In the genomic region with DNA sequence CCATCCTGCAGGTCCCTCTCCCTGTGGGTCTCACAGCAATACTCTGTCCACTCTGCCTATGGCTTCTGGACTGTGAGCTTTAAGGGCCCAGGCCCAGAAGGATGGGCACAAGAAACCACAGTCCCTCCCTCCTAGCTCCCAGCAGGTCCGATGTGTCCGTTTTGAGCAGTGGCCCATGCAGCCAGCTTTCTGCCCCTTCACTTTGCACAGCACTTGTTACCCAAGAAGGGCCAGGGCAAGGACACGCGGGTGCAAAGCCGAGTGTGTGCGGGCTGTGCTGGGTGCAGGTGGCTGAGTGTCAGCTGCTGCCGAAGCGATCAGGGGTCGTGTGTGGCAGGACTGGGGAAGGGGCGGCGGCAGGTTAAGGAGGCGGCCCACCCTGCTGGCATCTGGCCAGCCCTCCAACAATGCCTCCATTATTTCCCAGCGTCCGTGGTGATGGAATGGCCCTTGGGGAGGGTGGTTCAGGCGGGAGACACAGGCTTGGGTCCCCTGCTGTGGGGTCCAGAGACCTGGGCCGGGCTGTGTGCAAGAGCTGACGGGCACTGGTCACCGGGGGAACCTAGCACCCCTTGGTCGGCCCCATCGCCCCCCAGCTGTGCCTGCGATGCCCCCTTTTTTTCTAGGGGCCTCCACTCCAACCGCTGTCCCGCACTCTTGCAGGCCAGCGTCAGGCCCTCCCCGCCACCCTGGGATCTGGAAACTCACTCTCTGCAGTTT, we compare ENCODE assay signal across 3 cellular contexts.
TF ChIP-seq lines count a peak whose summit lies in the region.

No MANE protein-coding gene starts in this region.

TF ChIP-seq in SK-N-SH treated with all-trans-retinoic acid at 6 μM for 48 hours, 23 proteins besides CTCF, POLR2A, EP300 and RAD21 (continued from another document):
- TF ChIP-seq, protein P1, sequence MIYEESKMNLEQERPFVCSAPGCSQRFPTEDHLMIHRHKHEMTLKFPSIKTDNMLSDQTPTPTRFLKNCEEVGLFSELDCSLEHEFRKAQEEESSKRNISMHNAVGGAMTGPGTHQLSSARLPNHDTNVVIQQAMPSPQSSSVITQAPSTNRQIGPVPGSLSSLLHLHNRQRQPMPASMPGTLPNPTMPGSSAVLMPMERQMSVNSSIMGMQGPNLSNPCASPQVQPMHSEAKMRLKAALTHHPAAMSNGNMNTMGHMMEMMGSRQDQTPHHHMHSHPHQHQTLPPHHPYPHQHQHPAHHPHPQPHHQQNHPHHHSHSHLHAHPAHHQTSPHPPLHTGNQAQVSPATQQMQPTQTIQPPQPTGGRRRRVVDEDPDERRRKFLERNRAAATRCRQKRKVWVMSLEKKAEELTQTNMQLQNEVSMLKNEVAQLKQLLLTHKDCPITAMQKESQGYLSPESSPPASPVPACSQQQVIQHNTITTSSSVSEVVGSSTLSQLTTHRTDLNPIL (CRISPR knock-in tag; IDR thresholded peaks at IDR 0.05; ENCODE audit: low read depth) = no peak
- TF ChIP-seq ZFP3 (CRISPR knock-in tag; IDR thresholded peaks at IDR 0.05) (no peak), TOX (CRISPR knock-in tag; IDR thresholded peaks at IDR 0.05; ENCODE audit: borderline replicate concordance) (no peak), SNAI2 (CRISPR knock-in tag; IDR thresholded peaks at IDR 0.05) (no peak), BACH2 (CRISPR knock-in tag; IDR thresholded peaks at IDR 0.05; ENCODE audit: borderline replicate concordance) (no peak), ARNTL (CRISPR knock-in tag; IDR thresholded peaks at IDR 0.05; ENCODE audit: borderline replicate concordance, low read depth) (no peak), ZC3H10 (CRISPR knock-in tag; IDR thresholded peaks at IDR 0.05) (no peak), ZFP30 (CRISPR knock-in tag; IDR thresholded peaks at IDR 0.05) (no peak), ZNF565 (CRISPR knock-in tag; conservative IDR thresholded peaks at IDR 0.05; ENCODE audit: low read depth) (no peak), GLIS3 (CRISPR knock-in tag; IDR thresholded peaks at IDR 0.05) (no peak), ZNF70 (CRISPR knock-in tag; IDR thresholded peaks at IDR 0.05) (no peak), CSDC2 (CRISPR knock-in tag; IDR thresholded peaks at IDR 0.05) (no peak), PPARA (CRISPR knock-in tag; IDR thresholded peaks at IDR 0.05; ENCODE audit: borderline replicate concordance) (no peak), ISL1 (CRISPR knock-in tag; IDR thresholded peaks at IDR 0.05) (no peak), TCF4 (CRISPR knock-in tag; IDR thresholded peaks at IDR 0.05; ENCODE audit: borderline replicate concordance) (no peak), ESRRG (CRISPR knock-in tag; IDR thresholded peaks at IDR 0.05) (no peak)
- TF ChIP-seq, protein P2, sequence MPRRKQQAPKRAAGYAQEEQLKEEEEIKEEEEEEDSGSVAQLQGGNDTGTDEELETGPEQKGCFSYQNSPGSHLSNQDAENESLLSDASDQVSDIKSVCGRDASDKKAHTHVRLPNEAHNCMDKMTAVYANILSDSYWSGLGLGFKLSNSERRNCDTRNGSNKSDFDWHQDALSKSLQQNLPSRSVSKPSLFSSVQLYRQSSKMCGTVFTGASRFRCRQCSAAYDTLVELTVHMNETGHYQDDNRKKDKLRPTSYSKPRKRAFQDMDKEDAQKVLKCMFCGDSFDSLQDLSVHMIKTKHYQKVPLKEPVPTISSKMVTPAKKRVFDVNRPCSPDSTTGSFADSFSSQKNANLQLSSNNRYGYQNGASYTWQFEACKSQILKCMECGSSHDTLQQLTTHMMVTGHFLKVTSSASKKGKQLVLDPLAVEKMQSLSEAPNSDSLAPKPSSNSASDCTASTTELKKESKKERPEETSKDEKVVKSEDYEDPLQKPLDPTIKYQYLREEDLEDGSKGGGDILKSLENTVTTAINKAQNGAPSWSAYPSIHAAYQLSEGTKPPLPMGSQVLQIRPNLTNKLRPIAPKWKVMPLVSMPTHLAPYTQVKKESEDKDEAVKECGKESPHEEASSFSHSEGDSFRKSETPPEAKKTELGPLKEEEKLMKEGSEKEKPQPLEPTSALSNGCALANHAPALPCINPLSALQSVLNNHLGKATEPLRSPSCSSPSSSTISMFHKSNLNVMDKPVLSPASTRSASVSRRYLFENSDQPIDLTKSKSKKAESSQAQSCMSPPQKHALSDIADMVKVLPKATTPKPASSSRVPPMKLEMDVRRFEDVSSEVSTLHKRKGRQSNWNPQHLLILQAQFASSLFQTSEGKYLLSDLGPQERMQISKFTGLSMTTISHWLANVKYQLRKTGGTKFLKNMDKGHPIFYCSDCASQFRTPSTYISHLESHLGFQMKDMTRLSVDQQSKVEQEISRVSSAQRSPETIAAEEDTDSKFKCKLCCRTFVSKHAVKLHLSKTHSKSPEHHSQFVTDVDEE (CRISPR knock-in tag; IDR thresholded peaks at IDR 0.05) = no peak
TF ChIP-seq in SK-N-SH treated with all-trans-retinoic acid at 6 μM for 48 hours: peak in this region for 0.

TF ChIP-seq in SK-N-SH, 30 proteins besides CTCF, POLR2A, EP300 and RAD21 (continued from another document):
- no peak for TF ChIP-seq CHD2 (IDR thresholded peaks at IDR 0.05; ENCODE audit: low read length, partially characterized antibody)
- TF ChIP-seq ELF1 (IDR thresholded peaks at IDR 0.05) = no peak
- TF ChIP-seq MXI1 (IDR thresholded peaks at IDR 0.05; ENCODE audit: low read depth, low read length) = no peak
- no peak for TF ChIP-seq GABPA (IDR thresholded peaks at IDR 0.05; ENCODE audit: low read depth)
- no peak for TF ChIP-seq JUND (IDR thresholded peaks at IDR 0.05)
- TF ChIP-seq RCOR1 (IDR thresholded peaks at IDR 0.05; ENCODE audit: low read length) = no peak
- TF ChIP-seq SIN3A (IDR thresholded peaks at IDR 0.05; ENCODE audit: borderline replicate concordance, low read depth, low read length) = no peak
- TF ChIP-seq, protein P3, sequence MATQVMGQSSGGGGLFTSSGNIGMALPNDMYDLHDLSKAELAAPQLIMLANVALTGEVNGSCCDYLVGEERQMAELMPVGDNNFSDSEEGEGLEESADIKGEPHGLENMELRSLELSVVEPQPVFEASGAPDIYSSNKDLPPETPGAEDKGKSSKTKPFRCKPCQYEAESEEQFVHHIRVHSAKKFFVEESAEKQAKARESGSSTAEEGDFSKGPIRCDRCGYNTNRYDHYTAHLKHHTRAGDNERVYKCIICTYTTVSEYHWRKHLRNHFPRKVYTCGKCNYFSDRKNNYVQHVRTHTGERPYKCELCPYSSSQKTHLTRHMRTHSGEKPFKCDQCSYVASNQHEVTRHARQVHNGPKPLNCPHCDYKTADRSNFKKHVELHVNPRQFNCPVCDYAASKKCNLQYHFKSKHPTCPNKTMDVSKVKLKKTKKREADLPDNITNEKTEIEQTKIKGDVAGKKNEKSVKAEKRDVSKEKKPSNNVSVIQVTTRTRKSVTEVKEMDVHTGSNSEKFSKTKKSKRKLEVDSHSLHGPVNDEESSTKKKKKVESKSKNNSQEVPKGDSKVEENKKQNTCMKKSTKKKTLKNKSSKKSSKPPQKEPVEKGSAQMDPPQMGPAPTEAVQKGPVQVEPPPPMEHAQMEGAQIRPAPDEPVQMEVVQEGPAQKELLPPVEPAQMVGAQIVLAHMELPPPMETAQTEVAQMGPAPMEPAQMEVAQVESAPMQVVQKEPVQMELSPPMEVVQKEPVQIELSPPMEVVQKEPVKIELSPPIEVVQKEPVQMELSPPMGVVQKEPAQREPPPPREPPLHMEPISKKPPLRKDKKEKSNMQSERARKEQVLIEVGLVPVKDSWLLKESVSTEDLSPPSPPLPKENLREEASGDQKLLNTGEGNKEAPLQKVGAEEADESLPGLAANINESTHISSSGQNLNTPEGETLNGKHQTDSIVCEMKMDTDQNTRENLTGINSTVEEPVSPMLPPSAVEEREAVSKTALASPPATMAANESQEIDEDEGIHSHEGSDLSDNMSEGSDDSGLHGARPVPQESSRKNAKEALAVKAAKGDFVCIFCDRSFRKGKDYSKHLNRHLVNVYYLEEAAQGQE (IDR thresholded peaks at IDR 0.05; ENCODE audit: low read depth, low read length) = no peak
- TF ChIP-seq TCF12 (IDR thresholded peaks at IDR 0.05) = no peak
- TF ChIP-seq FOXJ3 (CRISPR knock-in tag; IDR thresholded peaks at IDR 0.05) = no peak
- TF ChIP-seq NRF1 (IDR thresholded peaks at IDR 0.05; ENCODE audit: low read depth, low read length) = no peak
- no peak for TF ChIP-seq YY1 (IDR thresholded peaks at IDR 0.05; ENCODE audit: low read depth)
- TF ChIP-seq TEAD4 (IDR thresholded peaks at IDR 0.05; ENCODE audit: borderline replicate concordance, insufficient read depth) = no peak
- no peak for TF ChIP-seq TAF1 (IDR thresholded peaks at IDR 0.05; ENCODE audit: borderline replicate concordance, low read depth, low read length)
- no peak for TF ChIP-seq NFIC (IDR thresholded peaks at IDR 0.05; ENCODE audit: borderline replicate concordance)

TF ChIP-seq in GM23338, 12 proteins besides CTCF, POLR2A, EP300 and RAD21:
- TF ChIP-seq, protein P4, sequence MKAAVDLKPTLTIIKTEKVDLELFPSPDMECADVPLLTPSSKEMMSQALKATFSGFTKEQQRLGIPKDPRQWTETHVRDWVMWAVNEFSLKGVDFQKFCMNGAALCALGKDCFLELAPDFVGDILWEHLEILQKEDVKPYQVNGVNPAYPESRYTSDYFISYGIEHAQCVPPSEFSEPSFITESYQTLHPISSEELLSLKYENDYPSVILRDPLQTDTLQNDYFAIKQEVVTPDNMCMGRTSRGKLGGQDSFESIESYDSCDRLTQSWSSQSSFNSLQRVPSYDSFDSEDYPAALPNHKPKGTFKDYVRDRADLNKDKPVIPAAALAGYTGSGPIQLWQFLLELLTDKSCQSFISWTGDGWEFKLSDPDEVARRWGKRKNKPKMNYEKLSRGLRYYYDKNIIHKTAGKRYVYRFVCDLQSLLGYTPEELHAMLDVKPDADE (IDR thresholded peaks at IDR 0.05) = no peak
- TF ChIP-seq, protein P3 (IDR thresholded peaks at IDR 0.05; ENCODE audit: unreplicated experiment) = no peak
- TF ChIP-seq ZNF114 (CRISPR knock-in tag; IDR thresholded peaks at IDR 0.05) = no peak
